8 cellular contexts compared by ENCODE assay signal in the genomic region with DNA sequence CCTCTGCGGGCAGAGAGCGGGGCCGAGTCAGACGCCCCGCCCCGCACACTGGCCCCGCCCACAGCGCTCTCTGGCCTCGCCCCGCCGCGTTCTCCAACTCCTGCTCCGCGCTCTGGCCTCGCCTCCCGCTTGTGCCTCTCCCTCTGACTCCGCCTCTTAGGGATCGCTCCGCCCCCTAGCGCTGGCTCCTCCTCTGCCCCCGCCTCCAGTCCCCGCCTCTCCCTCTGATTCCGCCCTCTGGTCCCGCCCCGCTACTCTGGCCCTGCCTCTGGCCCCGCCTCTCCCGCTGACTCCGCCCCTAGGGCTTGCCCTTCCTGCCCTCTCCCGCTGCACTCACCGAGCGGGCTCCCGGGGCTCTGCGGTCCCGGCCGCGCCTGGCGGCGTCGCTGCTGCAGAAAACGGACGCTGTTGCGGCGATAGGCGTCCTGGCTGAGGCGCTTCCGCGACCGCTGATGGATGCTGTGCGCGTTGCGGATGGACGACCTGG.
DNase-seq lines count a peak whose midpoint lies in the region; ATAC-seq and TF ChIP-seq lines count a peak whose summit lies in the region.
"Not testable (repeated sequence)": the region's sequence is repeated elsewhere in the genome, so short reads cannot be mapped to it uniquely, and the experiment has no call there.

No MANE protein-coding gene starts in this region.

- not testable (repeated sequence) for H3K27me3 ChIP-seq in CD4-positive, alpha-beta T cell (ENCODE audit: control insufficient read depth, insufficient read depth, low read length); foreskin keratinocyte; neuron (ENCODE audit: insufficient read depth, low read length)

- H3K27ac Mint-ChIP-seq in CD4-positive, alpha-beta T cell: not testable (repeated sequence)

- H3K9me3 ChIP-seq in CD4-positive, alpha-beta T cell (ENCODE audit: control insufficient read depth, low read length); neuron (ENCODE audit: low read length): not testable (repeated sequence)

- POLR2A ChIA-PET in CD4-positive, alpha-beta T cell (lab: Charles Lee): not testable (repeated sequence)

- not testable (repeated sequence) for H2AFZ ChIP-seq in neuron (ENCODE audit: low read depth, low read length)

- not testable (repeated sequence) for H3K36me3 Mint-ChIP-seq in CD4-positive, alpha-beta T cell (ENCODE audit: low read depth)

- peak; percentile 90 to 97 (median 92) for DNase-seq in CD4-positive, alpha-beta T cell
- peak; percentile 92 for DNase-seq in T-helper 9 cell
- DNase-seq in activated gamma-delta T cell treated with anti-CD3 and anti-CD28 coated beads, Interleukin-2, amount 50 U/mL, for 16 hours (ENCODE audit: low read depth): peak; percentile 85
- DNase-seq in foreskin keratinocyte: not testable (repeated sequence)
- peak; percentile 77 for DNase-seq in stimulated activated CD8-positive, alpha-beta memory T cell treated with anti-CD3 and anti-CD28 coated beads, Interleukin-15, amount 100 ng/mL, for 24 hours (ENCODE audit: low read depth)

- CTCF ChIA-PET in CD4-positive, alpha-beta T cell (lab: Charles Lee): not testable (repeated sequence)

- H3K4me1 ChIP-seq in foreskin keratinocyte; neuron (ENCODE audit: insufficient read depth, low read length): not testable (repeated sequence)

- not testable (repeated sequence) for H3K27ac ChIP-seq in CD4-positive, alpha-beta T cell (ENCODE audit: low read depth, low read length); foreskin keratinocyte

- H3K36me3 ChIP-seq in neuron (ENCODE audit: insufficient read depth, low read length): not testable (repeated sequence)

- peak overlapping the region; percentile 60 for H3K4me3 Mint-ChIP-seq in CD4-positive, alpha-beta T cell

- H3K4me3 ChIP-seq in neuron (ENCODE audit: low read length): peak overlapping the region; percentile 29

- H3K4me1 Mint-ChIP-seq in CD4-positive, alpha-beta T cell (ENCODE audit: low read depth): not testable (repeated sequence)

- H3K9me3 Mint-ChIP-seq in CD4-positive, alpha-beta T cell: not testable (repeated sequence)

- not testable (repeated sequence) for TF ChIP-seq CTCF in CD4-positive, alpha-beta T cell (IDR thresholded peaks at IDR 0.05); foreskin keratinocyte (conservative IDR thresholded peaks at IDR 0.05)

- intact Hi-C loops in CD4-positive, alpha-beta T cell (cut with DNase I, micrococcal nuclease): not testable (repeated sequence)

- not testable (repeated sequence) for H3K27me3 Mint-ChIP-seq in CD4-positive, alpha-beta T cell

- peak; percentile 90 for ATAC-seq in CD4-positive, alpha-beta T cell (ENCODE audit: poor library complexity)
- ATAC-seq in GM21423 (IDR thresholded peaks at IDR 0.05; ENCODE audit: unreplicated experiment) (peak; percentile 81), HG03135 (IDR thresholded peaks at IDR 0.05; ENCODE audit: unreplicated experiment) (peak; percentile 89), foreskin keratinocyte (peak; percentile 95)
